21 cellular contexts compared by ENCODE assay signal in genomic region chr4:41548305-41548704, GRCh38. TPM values are rescaled to one million over a fixed set of nuclear protein-coding genes. Genes with fewer than 3 reads are reported as not detected.
DNase-seq lines count a peak whose midpoint lies in the region; ATAC-seq, FAIRE-seq and TF ChIP-seq lines count a peak whose summit lies in the region.
"Had no signal": no experiment of that assay in that cellular context is flagged by ENCODE, and none has a peak within 500 bp of the region (broad histone marks: within the 10 kb centered on the region; RNA-seq: fewer than 3 reads in every experiment).

No MANE protein-coding gene starts in this region.

- no peaks in the 10 kb centered on the region for H3K4me1 ChIP-seq in SK-N-SH (ENCODE audit: control insufficient read depth in 1 of 2, insufficient read depth in 2 of 2, low read depth in 1 of 2, low read length in 1 of 2)
- H3K4me1 ChIP-seq: Caco-2 had no signal

- H3K9me3 Mint-ChIP-seq in progenitor cell of endocrine pancreas (ENCODE audit: low read depth): no peaks in the 10 kb centered on the region
- H3K9me3 Mint-ChIP-seq in T-helper 2 cell treated with Interferon-gamma antibody and Interleukin-4, amounts not matched to agents 5 μg/mL and 100 μg/mL, for 36 hours: no peaks in the 10 kb centered on the region
- H3K9me3 Mint-ChIP-seq: CD4-positive, CD25-positive, alpha-beta regulatory T cell; GM23338; H9 had no signal

- no peaks in the 10 kb centered on the region for H3F3A ChIP-seq in SK-N-SH (replicated peaks; ENCODE audit: insufficient read depth)

- H3K27ac ChIP-seq in SK-N-SH (ENCODE audit: low read depth in 2 of 2, low read length in 1 of 2): no peak overlapping the region
- H3K27ac ChIP-seq in C4-2B: peak overlapping the region; percentile 42; the same call in 1 of the 2 replicates
- H3K27ac ChIP-seq in coronary artery: no peak overlapping the region

- H4K20me1 ChIP-seq in SK-N-SH (ENCODE audit: insufficient read depth): no peaks in the 10 kb centered on the region

- H3K9me2 ChIP-seq in SK-N-SH: no peaks in the 10 kb centered on the region

- peaks cover 10% of the 10 kb centered on the region for H3K4me1 Mint-ChIP-seq in progenitor cell of endocrine pancreas (ENCODE audit: low read depth)
- H3K4me1 Mint-ChIP-seq in T-helper 2 cell treated with Interferon-gamma antibody and Interleukin-4, amounts not matched to agents 5 μg/mL and 100 μg/mL, for 36 hours (ENCODE audit: low read depth): no peaks in the 10 kb centered on the region
- H3K4me1 Mint-ChIP-seq: CD4-positive, CD25-positive, alpha-beta regulatory T cell had no signal

- H3K9ac ChIP-seq in SK-N-SH: no peak overlapping the region

- no peak for TF ChIP-seq RAD21 in SK-N-SH (IDR thresholded peaks at IDR 0.05; ENCODE audit: low read length)

- no peak overlapping the region for H3K4me2 ChIP-seq in SK-N-SH
- H3K4me2 ChIP-seq: GM23338 had no signal

- no peak for TF ChIP-seq EP300 in SK-N-SH (IDR thresholded peaks at IDR 0.05; ENCODE audit: borderline replicate concordance in 1 of 2, low read depth in 1 of 2, low read length in 1 of 2)

- no peak for TF ChIP-seq CTCF in SK-N-SH (IDR thresholded peaks at IDR 0.05)
- no peak for TF ChIP-seq CTCF in C4-2B (conservative IDR thresholded peaks at IDR 0.05)
- no peak for TF ChIP-seq CTCF in D721Med (IDR thresholded peaks at IDR 0.05; ENCODE audit: insufficient read depth, missing control alignments)
- no peak for TF ChIP-seq CTCF in progenitor cell of endocrine pancreas (IDR thresholded peaks at IDR 0.05; ENCODE audit: unreplicated experiment)
- TF ChIP-seq CTCF in coronary artery (IDR thresholded peaks at IDR 0.05): no peak

- H3K27ac Mint-ChIP-seq in progenitor cell of endocrine pancreas: peak overlapping the region; percentile 73
- no peak overlapping the region for H3K27ac Mint-ChIP-seq in T-helper 2 cell treated with Interferon-gamma antibody and Interleukin-4, amounts not matched to agents 5 μg/mL and 100 μg/mL, for 36 hours
- H3K27ac Mint-ChIP-seq: CD4-positive, CD25-positive, alpha-beta regulatory T cell; CD8-positive, alpha-beta T cell; GM23338; H9 had no signal

- H2AFZ ChIP-seq in SK-N-SH (ENCODE audit: low read depth): 0 out of 2 replicates have a peak overlapping the region, but pooled peaks have one; percentile 24
- H2AFZ ChIP-seq: GM23338 had no signal

- FAIRE-seq in D721Med (lab: Jason Lieb, UNC): peak; percentile 16
- FAIRE-seq: GM12891, GM18507 had no signal

- no peak for DNase-seq in SK-N-SH
- no peak for DNase-seq in D721Med (ENCODE audit: insufficient read length, low spot score)
- DNase-seq in progenitor cell of endocrine pancreas (ENCODE audit: low spot score, unreplicated experiment): no peak
- no peak for DNase-seq in coronary artery (ENCODE audit: low spot score)
- no peak for DNase-seq in T-helper 2 cell treated with Interferon-gamma antibody and Interleukin-4, amounts not matched to agents 5 μg/mL and 100 μg/mL, for 36 hours (ENCODE audit: low spot score)
- DNase-seq: C1 segment of cervical spinal cord; Caco-2; CD4-positive, CD25-positive, alpha-beta regulatory T cell; CD8-positive, alpha-beta T cell; DMS 273 treated with DMSO at 0.1 percent for 48 hours; DMS53; DMS79 treated with DMSO at 0.1 percent for 48 hours; GF-D8; H9 had no signal

- H3K4me3 ChIP-seq in SK-N-SH (ENCODE audit: low read depth in 2 of 2, low read length in 1 of 2) (no peak overlapping the region), coronary artery (no peak overlapping the region)
- H3K4me3 ChIP-seq: GM23338 had no signal

- H3K27me3 ChIP-seq in SK-N-SH (ENCODE audit: insufficient read depth): no peaks in the 10 kb centered on the region

- WGBS in SK-N-SH (ENCODE audit: low lambda C conversion rate): 71% methylated on average over 1 of the region's 1 CpG

- peaks cover 8% of the 10 kb centered on the region for H3K27me3 Mint-ChIP-seq in progenitor cell of endocrine pancreas
- no peaks in the 10 kb centered on the region for H3K27me3 Mint-ChIP-seq in T-helper 2 cell treated with Interferon-gamma antibody and Interleukin-4, amounts not matched to agents 5 μg/mL and 100 μg/mL, for 36 hours (ENCODE audit: low read depth)
- H3K27me3 Mint-ChIP-seq: CD4-positive, CD25-positive, alpha-beta regulatory T cell had no signal

- H3K79me2 ChIP-seq in SK-N-SH (ENCODE audit: insufficient read depth): no peaks in the 10 kb centered on the region

- POLR2A ChIA-PET in SK-N-SH (lab: Yijun Ruan, JAX): no interaction called here

- H3K4me3 Mint-ChIP-seq in progenitor cell of endocrine pancreas (ENCODE audit: low read depth): no peak overlapping the region
- H3K4me3 Mint-ChIP-seq in T-helper 2 cell treated with Interferon-gamma antibody and Interleukin-4, amounts not matched to agents 5 μg/mL and 100 μg/mL, for 36 hours: no peak overlapping the region
- H3K4me3 Mint-ChIP-seq: CD4-positive, CD25-positive, alpha-beta regulatory T cell; CD8-positive, alpha-beta T cell; GM23338; H9 had no signal

- H3K36me3 Mint-ChIP-seq in progenitor cell of endocrine pancreas (ENCODE audit: insufficient read depth): no peaks in the 10 kb centered on the region
- H3K36me3 Mint-ChIP-seq in T-helper 2 cell treated with Interferon-gamma antibody and Interleukin-4, amounts not matched to agents 5 μg/mL and 100 μg/mL, for 36 hours (ENCODE audit: low read depth): no peaks in the 10 kb centered on the region
- H3K36me3 Mint-ChIP-seq: CD4-positive, CD25-positive, alpha-beta regulatory T cell; CD8-positive, alpha-beta T cell had no signal

- no peaks in the 10 kb centered on the region for H3K36me3 ChIP-seq in SK-N-SH (replicated peaks in 1 of 2; ENCODE audit: control insufficient read depth in 1 of 2, insufficient read depth in 2 of 2, low read length in 1 of 2)

- H3K9me3 ChIP-seq in SK-N-SH: no peaks in the 10 kb centered on the region
- H3K9me3 ChIP-seq: Caco-2 had no signal

- ATAC-seq in SK-N-SH treated with all-trans-retinoic acid at 6 μM for 48 hours: no peak
- ATAC-seq: CD8-positive, alpha-beta T cell; GM23338; HCT116 had no signal

- CTCF ChIA-PET in SK-N-SH (lab: Yijun Ruan, JAX): no interaction called here

TF ChIP-seq in SK-N-SH, 30 proteins besides CTCF, POLR2A, EP300 and RAD21 (continues in another document):
- no peak for TF ChIP-seq YY1 (IDR thresholded peaks at IDR 0.05; ENCODE audit: low read depth)
- TF ChIP-seq ZBTB33 (IDR thresholded peaks at IDR 0.05; ENCODE audit: borderline replicate concordance, low read depth): no peak
- TF ChIP-seq TEAD4 (IDR thresholded peaks at IDR 0.05; ENCODE audit: borderline replicate concordance, insufficient read depth): no peak
- no peak for TF ChIP-seq GATA2 (CRISPR knock-in tag; IDR thresholded peaks at IDR 0.05)
- no peak for TF ChIP-seq RFX5 (IDR thresholded peaks at IDR 0.05; ENCODE audit: low read length)
- no peak for TF ChIP-seq SIN3A (IDR thresholded peaks at IDR 0.05; ENCODE audit: borderline replicate concordance, low read depth, low read length)
- no peak for TF ChIP-seq EZH2phosphoT487 (IDR thresholded peaks at IDR 0.05; ENCODE audit: borderline replicate concordance, low read depth)

TF ChIP-seq in SK-N-SH treated with all-trans-retinoic acid at 6 μM for 48 hours, 23 proteins besides CTCF, POLR2A, EP300 and RAD21 (continues in another document):
- TF ChIP-seq SNAI2 (CRISPR knock-in tag; IDR thresholded peaks at IDR 0.05): no peak
- TF ChIP-seq TSHZ2 (CRISPR knock-in tag; IDR thresholded peaks at IDR 0.05): no peak
- no peak for TF ChIP-seq TCF4 (CRISPR knock-in tag; IDR thresholded peaks at IDR 0.05; ENCODE audit: borderline replicate concordance)
- no peak for TF ChIP-seq BACH2 (CRISPR knock-in tag; IDR thresholded peaks at IDR 0.05; ENCODE audit: borderline replicate concordance)
- no peak for TF ChIP-seq CREB5 (CRISPR knock-in tag; IDR thresholded peaks at IDR 0.05; ENCODE audit: low read depth)
- TF ChIP-seq ZNF70 (CRISPR knock-in tag; IDR thresholded peaks at IDR 0.05): no peak
- TF ChIP-seq RARB (CRISPR knock-in tag; IDR thresholded peaks at IDR 0.05): no peak
- TF ChIP-seq GLIS3 (CRISPR knock-in tag; IDR thresholded peaks at IDR 0.05): no peak
- TF ChIP-seq ISL1 (CRISPR knock-in tag; IDR thresholded peaks at IDR 0.05): no peak

RNA-seq across cellular contexts. Expression of gene LIMCH1, which starts 10.3 kb away (rescaled TPM):
- polyA plus RNA-seq in SK-N-SH (2012; rRNA removed): 1.2 and 1.3 TPM in 2 replicates
- polyA plus RNA-seq in SK-N-SH (2012; cell fraction: cytosol; rRNA removed): 0.82 and 1.2 TPM in 2 replicates
- 4.3 and 6.5 TPM in 2 replicates for polyA plus RNA-seq in SK-N-SH (2012; cell fraction: nucleus; rRNA removed)
- 12.7 and 19.4 TPM in 2 replicates for total RNA-seq in progenitor cell of endocrine pancreas
- total RNA-seq: CD8-positive, alpha-beta T cell; G401 had no signal
- polyA plus RNA-seq: CD4-positive, CD25-positive, alpha-beta regulatory T cell had no signal
